1 cellular context compared by ENCODE assay signal in the genomic region with DNA sequence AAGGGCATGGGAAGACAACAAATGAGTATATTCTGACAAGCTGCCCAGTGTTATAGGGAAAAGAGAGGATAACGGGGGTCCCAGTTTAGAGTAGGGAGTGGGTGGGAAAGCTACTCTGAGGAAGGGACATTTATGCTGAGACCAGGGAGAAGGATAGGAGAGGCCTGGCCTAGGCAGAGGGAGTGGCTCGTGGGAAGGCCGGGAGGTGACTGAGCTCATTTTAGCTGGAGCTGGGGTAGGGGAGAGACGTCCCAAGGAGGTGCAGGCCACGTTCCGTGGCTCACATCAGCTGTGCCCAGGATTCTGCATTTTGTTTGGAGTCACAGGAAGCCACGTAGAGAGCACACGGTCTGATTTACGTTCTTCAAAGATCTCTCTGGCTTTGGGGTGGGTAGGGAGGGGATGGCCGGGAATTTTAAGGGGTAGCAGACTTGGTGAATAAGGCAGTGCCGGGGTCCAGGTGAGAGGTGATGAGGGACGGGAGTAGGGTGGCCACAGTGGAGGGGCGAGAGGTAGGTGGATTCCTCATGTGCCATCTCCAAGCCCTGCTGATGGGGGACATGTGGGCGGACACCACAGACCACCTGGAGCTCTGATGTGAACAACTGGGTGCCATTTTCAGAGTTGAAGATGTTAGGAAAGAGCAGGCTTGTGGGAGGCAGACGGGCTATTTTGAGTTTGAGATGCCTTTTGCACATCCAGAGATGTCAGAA.
TF ChIP-seq lines count a peak whose summit lies in the region.

No MANE protein-coding gene starts in this region.

TF ChIP-seq in GM23338, 12 proteins besides CTCF, POLR2A, EP300 and RAD21:
- TF ChIP-seq, protein P1, sequence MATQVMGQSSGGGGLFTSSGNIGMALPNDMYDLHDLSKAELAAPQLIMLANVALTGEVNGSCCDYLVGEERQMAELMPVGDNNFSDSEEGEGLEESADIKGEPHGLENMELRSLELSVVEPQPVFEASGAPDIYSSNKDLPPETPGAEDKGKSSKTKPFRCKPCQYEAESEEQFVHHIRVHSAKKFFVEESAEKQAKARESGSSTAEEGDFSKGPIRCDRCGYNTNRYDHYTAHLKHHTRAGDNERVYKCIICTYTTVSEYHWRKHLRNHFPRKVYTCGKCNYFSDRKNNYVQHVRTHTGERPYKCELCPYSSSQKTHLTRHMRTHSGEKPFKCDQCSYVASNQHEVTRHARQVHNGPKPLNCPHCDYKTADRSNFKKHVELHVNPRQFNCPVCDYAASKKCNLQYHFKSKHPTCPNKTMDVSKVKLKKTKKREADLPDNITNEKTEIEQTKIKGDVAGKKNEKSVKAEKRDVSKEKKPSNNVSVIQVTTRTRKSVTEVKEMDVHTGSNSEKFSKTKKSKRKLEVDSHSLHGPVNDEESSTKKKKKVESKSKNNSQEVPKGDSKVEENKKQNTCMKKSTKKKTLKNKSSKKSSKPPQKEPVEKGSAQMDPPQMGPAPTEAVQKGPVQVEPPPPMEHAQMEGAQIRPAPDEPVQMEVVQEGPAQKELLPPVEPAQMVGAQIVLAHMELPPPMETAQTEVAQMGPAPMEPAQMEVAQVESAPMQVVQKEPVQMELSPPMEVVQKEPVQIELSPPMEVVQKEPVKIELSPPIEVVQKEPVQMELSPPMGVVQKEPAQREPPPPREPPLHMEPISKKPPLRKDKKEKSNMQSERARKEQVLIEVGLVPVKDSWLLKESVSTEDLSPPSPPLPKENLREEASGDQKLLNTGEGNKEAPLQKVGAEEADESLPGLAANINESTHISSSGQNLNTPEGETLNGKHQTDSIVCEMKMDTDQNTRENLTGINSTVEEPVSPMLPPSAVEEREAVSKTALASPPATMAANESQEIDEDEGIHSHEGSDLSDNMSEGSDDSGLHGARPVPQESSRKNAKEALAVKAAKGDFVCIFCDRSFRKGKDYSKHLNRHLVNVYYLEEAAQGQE (IDR thresholded peaks at IDR 0.05; ENCODE audit: unreplicated experiment) = no peak
- TF ChIP-seq EZH2 (IDR thresholded peaks at IDR 0.05; ENCODE audit: low read depth, unreplicated experiment) = no peak
- TF ChIP-seq, protein P2, sequence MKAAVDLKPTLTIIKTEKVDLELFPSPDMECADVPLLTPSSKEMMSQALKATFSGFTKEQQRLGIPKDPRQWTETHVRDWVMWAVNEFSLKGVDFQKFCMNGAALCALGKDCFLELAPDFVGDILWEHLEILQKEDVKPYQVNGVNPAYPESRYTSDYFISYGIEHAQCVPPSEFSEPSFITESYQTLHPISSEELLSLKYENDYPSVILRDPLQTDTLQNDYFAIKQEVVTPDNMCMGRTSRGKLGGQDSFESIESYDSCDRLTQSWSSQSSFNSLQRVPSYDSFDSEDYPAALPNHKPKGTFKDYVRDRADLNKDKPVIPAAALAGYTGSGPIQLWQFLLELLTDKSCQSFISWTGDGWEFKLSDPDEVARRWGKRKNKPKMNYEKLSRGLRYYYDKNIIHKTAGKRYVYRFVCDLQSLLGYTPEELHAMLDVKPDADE (IDR thresholded peaks at IDR 0.05) = no peak
- TF ChIP-seq POLR2AphosphoS5 (IDR thresholded peaks at IDR 0.05; ENCODE audit: low read depth) = no peak
- TF ChIP-seq, protein P3, sequence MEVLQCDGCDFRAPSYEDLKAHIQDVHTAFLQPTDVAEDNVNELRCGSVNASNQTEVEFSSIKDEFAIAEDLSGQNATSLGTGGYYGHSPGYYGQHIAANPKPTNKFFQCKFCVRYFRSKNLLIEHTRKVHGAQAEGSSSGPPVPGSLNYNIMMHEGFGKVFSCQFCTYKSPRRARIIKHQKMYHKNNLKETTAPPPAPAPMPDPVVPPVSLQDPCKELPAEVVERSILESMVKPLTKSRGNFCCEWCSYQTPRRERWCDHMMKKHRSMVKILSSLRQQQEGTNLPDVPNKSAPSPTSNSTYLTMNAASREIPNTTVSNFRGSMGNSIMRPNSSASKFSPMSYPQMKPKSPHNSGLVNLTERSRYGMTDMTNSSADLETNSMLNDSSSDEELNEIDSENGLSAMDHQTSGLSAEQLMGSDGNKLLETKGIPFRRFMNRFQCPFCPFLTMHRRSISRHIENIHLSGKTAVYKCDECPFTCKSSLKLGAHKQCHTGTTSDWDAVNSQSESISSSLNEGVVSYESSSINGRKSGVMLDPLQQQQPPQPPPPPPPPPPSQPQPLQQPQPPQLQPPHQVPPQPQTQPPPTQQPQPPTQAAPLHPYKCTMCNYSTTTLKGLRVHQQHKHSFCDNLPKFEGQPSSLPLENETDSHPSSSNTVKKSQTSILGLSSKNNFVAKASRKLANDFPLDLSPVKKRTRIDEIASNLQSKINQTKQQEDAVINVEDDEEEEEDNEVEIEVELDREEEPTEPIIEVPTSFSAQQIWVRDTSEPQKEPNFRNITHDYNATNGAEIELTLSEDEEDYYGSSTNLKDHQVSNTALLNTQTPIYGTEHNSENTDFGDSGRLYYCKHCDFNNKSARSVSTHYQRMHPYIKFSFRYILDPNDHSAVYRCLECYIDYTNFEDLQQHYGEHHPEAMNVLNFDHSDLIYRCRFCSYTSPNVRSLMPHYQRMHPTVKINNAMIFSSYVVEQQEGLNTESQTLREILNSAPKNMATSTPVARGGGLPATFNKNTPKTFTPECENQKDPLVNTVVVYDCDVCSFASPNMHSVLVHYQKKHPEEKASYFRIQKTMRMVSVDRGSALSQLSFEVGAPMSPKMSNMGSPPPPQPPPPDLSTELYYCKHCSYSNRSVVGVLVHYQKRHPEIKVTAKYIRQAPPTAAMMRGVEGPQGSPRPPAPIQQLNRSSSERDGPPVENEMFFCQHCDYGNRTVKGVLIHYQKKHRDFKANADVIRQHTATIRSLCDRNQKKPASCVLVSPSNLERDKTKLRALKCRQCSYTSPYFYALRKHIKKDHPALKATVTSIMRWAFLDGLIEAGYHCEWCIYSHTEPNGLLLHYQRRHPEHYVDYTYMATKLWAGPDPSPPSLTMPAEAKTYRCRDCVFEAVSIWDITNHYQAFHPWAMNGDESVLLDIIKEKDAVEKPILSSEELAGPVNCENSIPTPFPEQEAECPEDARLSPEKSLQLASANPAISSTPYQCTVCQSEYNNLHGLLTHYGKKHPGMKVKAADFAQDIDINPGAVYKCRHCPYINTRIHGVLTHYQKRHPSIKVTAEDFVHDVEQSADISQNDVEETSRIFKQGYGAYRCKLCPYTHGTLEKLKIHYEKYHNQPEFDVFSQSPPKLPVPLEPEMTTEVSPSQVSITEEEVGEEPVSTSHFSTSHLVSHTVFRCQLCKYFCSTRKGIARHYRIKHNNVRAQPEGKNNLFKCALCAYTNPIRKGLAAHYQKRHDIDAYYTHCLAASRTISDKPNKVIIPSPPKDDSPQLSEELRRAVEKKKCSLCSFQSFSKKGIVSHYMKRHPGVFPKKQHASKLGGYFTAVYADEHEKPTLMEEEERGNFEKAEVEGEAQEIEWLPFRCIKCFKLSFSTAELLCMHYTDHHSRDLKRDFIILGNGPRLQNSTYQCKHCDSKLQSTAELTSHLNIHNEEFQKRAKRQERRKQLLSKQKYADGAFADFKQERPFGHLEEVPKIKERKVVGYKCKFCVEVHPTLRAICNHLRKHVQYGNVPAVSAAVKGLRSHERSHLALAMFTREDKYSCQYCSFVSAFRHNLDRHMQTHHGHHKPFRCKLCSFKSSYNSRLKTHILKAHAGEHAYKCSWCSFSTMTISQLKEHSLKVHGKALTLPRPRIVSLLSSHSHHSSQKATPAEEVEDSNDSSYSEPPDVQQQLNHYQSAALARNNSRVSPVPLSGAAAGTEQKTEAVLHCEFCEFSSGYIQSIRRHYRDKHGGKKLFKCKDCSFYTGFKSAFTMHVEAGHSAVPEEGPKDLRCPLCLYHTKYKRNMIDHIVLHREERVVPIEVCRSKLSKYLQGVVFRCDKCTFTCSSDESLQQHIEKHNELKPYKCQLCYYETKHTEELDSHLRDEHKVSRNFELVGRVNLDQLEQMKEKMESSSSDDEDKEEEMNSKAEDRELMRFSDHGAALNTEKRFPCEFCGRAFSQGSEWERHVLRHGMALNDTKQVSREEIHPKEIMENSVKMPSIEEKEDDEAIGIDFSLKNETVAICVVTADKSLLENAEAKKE (CRISPR knock-in tag; IDR thresholded peaks at IDR 0.05) = no peak
- TF ChIP-seq ZNF331 (CRISPR knock-in tag; IDR thresholded peaks at IDR 0.05; ENCODE audit: low read depth) = no peak
- no peak for TF ChIP-seq ZNF114 (CRISPR knock-in tag; IDR thresholded peaks at IDR 0.05)
- no peak for TF ChIP-seq EZH2phosphoT487 (IDR thresholded peaks at IDR 0.05; ENCODE audit: unreplicated experiment)
- TF ChIP-seq JUNB (IDR thresholded peaks at IDR 0.05; ENCODE audit: unreplicated experiment) = no peak
- no peak for TF ChIP-seq CREB1 (CRISPR knock-in tag; IDR thresholded peaks at IDR 0.05; ENCODE audit: low read depth)
